In the genomic region with DNA sequence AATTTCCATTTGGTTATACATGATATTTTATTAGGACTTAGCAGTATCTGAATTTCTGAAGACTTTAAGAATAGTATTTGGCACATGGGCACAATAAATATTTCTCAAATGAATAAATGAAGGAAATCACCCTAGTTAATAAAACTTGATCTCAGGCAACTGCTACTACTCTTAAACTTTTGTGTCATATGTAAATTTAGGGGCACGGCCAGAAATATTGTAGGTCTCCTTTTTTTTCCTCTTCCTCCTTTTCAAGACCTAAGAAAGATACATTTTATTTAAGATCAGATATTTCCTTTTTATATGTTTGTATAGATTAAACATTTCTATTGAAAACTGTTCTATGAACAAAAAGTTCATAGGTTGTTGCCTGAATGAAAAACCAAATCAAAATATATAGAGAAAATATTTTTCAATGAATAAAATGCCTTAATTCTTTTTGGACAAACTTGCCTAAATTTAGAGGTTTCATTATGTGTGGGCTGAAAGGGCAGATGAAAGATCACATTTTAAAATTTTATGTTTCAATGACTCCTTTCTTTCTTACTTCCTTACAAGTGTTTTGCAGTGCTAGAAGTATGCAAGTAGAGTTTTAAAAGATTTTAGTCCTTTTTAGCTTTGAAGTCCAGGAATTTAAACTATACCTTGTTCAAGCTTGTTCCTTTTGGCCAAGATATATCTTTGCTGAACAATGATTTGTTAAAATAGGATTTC, we compare ENCODE assay signal across 22 cellular contexts. TPM values are rescaled to one million over a fixed set of nuclear protein-coding genes. Genes with fewer than 3 reads are reported as not detected.
"Had no signal": no experiment of that assay in that cellular context is flagged by ENCODE, and none has a peak within 500 bp of the region (broad histone marks: within the 10 kb centered on the region; RNA-seq: fewer than 3 reads in every experiment).

No MANE protein-coding gene starts in this region.

- H3K4me3 ChIP-seq: dorsolateral prefrontal cortex, gastrocnemius medialis, lung, psoas muscle, sigmoid colon, spleen, suprapubic skin, transverse colon, upper lobe of right lung, uterus had no signal

- H3K79me2 ChIP-seq: parathyroid adenoma had no signal

- H3K4me1 Mint-ChIP-seq: memory B cell; natural killer cell; stimulated activated naive CD8-positive, alpha-beta T cell treated with anti-CD3 and anti-CD28 coated beads, Interleukin-15, amount 100 ng/mL, for 72 hours had no signal

- H3K27ac ChIP-seq: dorsolateral prefrontal cortex, gastrocnemius medialis, parathyroid adenoma, psoas muscle, sigmoid colon, spleen, suprapubic skin, transverse colon, upper lobe of right lung, uterus had no signal

- H2AFZ ChIP-seq: parathyroid adenoma had no signal

- H3K36me3 ChIP-seq: gastrocnemius medialis, sigmoid colon, spleen, suprapubic skin, transverse colon, upper lobe of right lung, uterus had no signal

- H3K27me3 Mint-ChIP-seq: memory B cell; stimulated activated naive CD8-positive, alpha-beta T cell treated with anti-CD3 and anti-CD28 coated beads, Interleukin-15, amount 100 ng/mL, for 72 hours had no signal

- H3K9me3 ChIP-seq: gastrocnemius medialis, psoas muscle, sigmoid colon, spleen, suprapubic skin, transverse colon, upper lobe of right lung, uterus had no signal

- H3K4me1 ChIP-seq: gastrocnemius medialis, parathyroid adenoma, psoas muscle, sigmoid colon, spleen, suprapubic skin, transverse colon, upper lobe of right lung, uterus had no signal

- H3K9ac ChIP-seq: parathyroid adenoma had no signal

- H3K36me3 Mint-ChIP-seq: memory B cell, natural killer cell had no signal

- H3K27ac Mint-ChIP-seq: memory B cell, natural killer cell had no signal

- H3K4me3 Mint-ChIP-seq: memory B cell; natural killer cell; stimulated activated naive CD8-positive, alpha-beta T cell treated with anti-CD3 and anti-CD28 coated beads, Interleukin-15, amount 100 ng/mL, for 72 hours had no signal

- H3K9me3 Mint-ChIP-seq: memory B cell; natural killer cell; stimulated activated naive CD8-positive, alpha-beta T cell treated with anti-CD3 and anti-CD28 coated beads, Interleukin-15, amount 100 ng/mL, for 72 hours had no signal

- H3K27me3 ChIP-seq: gastrocnemius medialis, sigmoid colon, spleen, suprapubic skin, transverse colon, upper lobe of right lung, uterus had no signal

- DNase-seq: dorsolateral prefrontal cortex; effector CD4-positive, alpha-beta T cell; gastrocnemius medialis; head of caudate nucleus; kidney; natural killer cell; occipital lobe; psoas muscle; right cardiac atrium; sigmoid colon; spleen; stimulated activated CD4-positive, alpha-beta T cell treated with anti-CD3 and anti-CD28 coated beads, Interleukin-4, amount 100 ng/mL, for 4 hours; stimulated activated naive CD4-positive, alpha-beta T cell; stimulated activated naive CD8-positive, alpha-beta T cell treated with anti-CD3 and anti-CD28 coated beads, Interleukin-15, amount 100 ng/mL, for 72 hours; transverse colon; upper lobe of right lung; uterus had no signal

RNA-seq across cellular contexts. Expression of a gene that starts 26.3 kb away (rescaled TPM):
- total RNA-seq: glomerular endothelial cell had no signal
